10 cellular contexts compared by ENCODE assay signal in genomic region chr3:140499114-140499757, GRCh38.
A peak's percentile ranks its signal among the peaks of the same experiment; 100 is the strongest.
DNase-seq lines count a peak whose midpoint lies in the region; ATAC-seq and TF ChIP-seq lines count a peak whose summit lies in the region.
"Had no signal": no experiment of that assay in that cellular context is flagged by ENCODE, and none has a peak within 500 bp of the region (broad histone marks: within the 10 kb centered on the region; RNA-seq: fewer than 3 reads in every experiment).

No MANE protein-coding gene starts in this region.

- in situ Hi-C loops in Panc1 (cut with HindIII; ENCODE audit: low pct_unique_long_range_greater_than_20kb, low sequenced_read_pairs), result no loop called here

- no peaks in the 10 kb centered on the region for H3K79me2 ChIP-seq in SK-N-SH (ENCODE audit: insufficient read depth)

- no peak overlapping the region for H3K9ac ChIP-seq in SK-N-SH
- H3K9ac ChIP-seq: BLaER1 treated with 17β-estradiol and CSF1 and Interleukin-3, amounts not matched to agents 10 nM and 100 nM had no signal

- 35% methylated on average over 1 of the region's 1 CpG for WGBS in SK-N-SH (ENCODE audit: low lambda C conversion rate)

- no peak for TF ChIP-seq CTCF in SK-N-SH (IDR thresholded peaks at IDR 0.05)
- TF ChIP-seq CTCF in Panc1 (IDR thresholded peaks at IDR 0.05), result peak; percentile 61
- TF ChIP-seq CTCF in upper lobe of right lung (IDR thresholded peaks at IDR 0.05), result peak; percentile 41

- no peaks in the 10 kb centered on the region for H3K4me1 ChIP-seq in SK-N-SH (ENCODE audit: control insufficient read depth in 1 of 2, insufficient read depth in 2 of 2, low read depth in 1 of 2, low read length in 1 of 2)
- no peaks in the 10 kb centered on the region for H3K4me1 ChIP-seq in Panc1 (ENCODE audit: control insufficient read depth, insufficient read depth, low read length)
- peaks cover 5% of the 10 kb centered on the region for H3K4me1 ChIP-seq in upper lobe of right lung

- H2AFZ ChIP-seq in SK-N-SH (ENCODE audit: low read depth), result no peak overlapping the region

- H3K4me3 ChIP-seq in SK-N-SH (ENCODE audit: low read depth in 2 of 2, low read length in 1 of 2) (no peak overlapping the region), Panc1 (ENCODE audit: low read depth in 2 of 2, low read length in 2 of 2) (no peak overlapping the region), upper lobe of right lung (no peak overlapping the region)
- H3K4me3 ChIP-seq: BLaER1 treated with 17β-estradiol and CSF1 and Interleukin-3, amounts not matched to agents 10 nM and 100 nM had no signal

- POLR2A ChIA-PET in SK-N-SH (lab: Yijun Ruan, JAX) (no interaction called here), Panc1 (lab: Charles Lee) (no interaction called here)

- H3K27me3 ChIP-seq in SK-N-SH (ENCODE audit: insufficient read depth) (no peaks in the 10 kb centered on the region), Panc1 (ENCODE audit: control insufficient read depth, insufficient read depth, low read length) (no peaks in the 10 kb centered on the region; the same call in 1 of the 2 replicates), upper lobe of right lung (no peaks in the 10 kb centered on the region)
- H3K27me3 ChIP-seq: BLaER1 treated with 17β-estradiol and CSF1 and Interleukin-3, amounts not matched to agents 10 nM and 100 nM had no signal

- H3K9me2 ChIP-seq in SK-N-SH, result no peaks in the 10 kb centered on the region

- BruUV-seq in Panc1 (replicated peaks; lab: Mats Ljungman, UMichigan), result no TSS peak

- H3K4me2 ChIP-seq in SK-N-SH, result no peak overlapping the region
- H3K4me2 ChIP-seq: BLaER1 treated with 17β-estradiol and CSF1 and Interleukin-3, amounts not matched to agents 10 nM and 100 nM had no signal

- H4K20me1 ChIP-seq in SK-N-SH (ENCODE audit: insufficient read depth), result no peaks in the 10 kb centered on the region
- H4K20me1 ChIP-seq: BLaER1 treated with 17β-estradiol and CSF1 and Interleukin-3, amounts not matched to agents 10 nM and 100 nM had no signal

- intact Hi-C loops in Panc1 (cut with micrococcal nuclease; ENCODE audit: unreplicated experiment) (no loop called here), upper lobe of right lung (cut with DNase I) (no loop called here)

- ATAC-seq in SK-N-SH treated with all-trans-retinoic acid at 6 μM for 48 hours, result no peak
- no peak for ATAC-seq in Panc1
- ATAC-seq in upper lobe of right lung, result peak; percentile 55
- ATAC-seq in GM19452 (IDR thresholded peaks at IDR 0.05; ENCODE audit: unreplicated experiment), result no peak

- H3K9me3 ChIP-seq in SK-N-SH (no peaks in the 10 kb centered on the region; the same call in 1 of the 2 replicates), Panc1 (ENCODE audit: control insufficient read depth, insufficient read depth, low read depth, low read length) (no peaks in the 10 kb centered on the region), upper lobe of right lung (no peaks in the 10 kb centered on the region)
- H3K9me3 ChIP-seq: BLaER1 treated with 17β-estradiol and CSF1 and Interleukin-3, amounts not matched to agents 10 nM and 100 nM had no signal

- no peak overlapping the region for H3K27ac ChIP-seq in SK-N-SH (ENCODE audit: low read depth in 2 of 2, low read length in 1 of 2)
- H3K27ac ChIP-seq in Panc1 (ENCODE audit: low read length), result no peak overlapping the region
- no peak overlapping the region for H3K27ac ChIP-seq in upper lobe of right lung
- H3K27ac ChIP-seq: BLaER1 treated with 17β-estradiol and CSF1 and Interleukin-3, amounts not matched to agents 10 nM and 100 nM had no signal

- CTCF ChIA-PET in SK-N-SH (lab: Yijun Ruan, JAX) (interaction anchor here (0.5 to 3.9 kb wide), 22 partner anchors 9 to 838 kb away, joined by 3 to 20 read pairs (median 4); partner anchors contain the start of gene CLSTN2), Panc1 (lab: Charles Lee) (interaction anchor here (0.7 kb wide), 1 partner anchor 26 kb away, joined by 7 read pairs; no protein-coding TSS in a partner anchor)

- TF ChIP-seq EP300 in SK-N-SH (IDR thresholded peaks at IDR 0.05; ENCODE audit: borderline replicate concordance in 1 of 2, low read depth in 1 of 2, low read length in 1 of 2), result no peak

- H3K36me3 ChIP-seq in SK-N-SH (replicated peaks in 1 of 2; ENCODE audit: control insufficient read depth in 1 of 2, insufficient read depth in 2 of 2, low read length in 1 of 2), result no peaks in the 10 kb centered on the region
- no peaks in the 10 kb centered on the region for H3K36me3 ChIP-seq in Panc1 (ENCODE audit: control insufficient read depth, insufficient read depth, low read length)
- no peaks in the 10 kb centered on the region for H3K36me3 ChIP-seq in upper lobe of right lung
- H3K36me3 ChIP-seq: BLaER1 treated with 17β-estradiol and CSF1 and Interleukin-3, amounts not matched to agents 10 nM and 100 nM had no signal

- H3F3A ChIP-seq in SK-N-SH (replicated peaks; ENCODE audit: insufficient read depth), result no peaks in the 10 kb centered on the region

- DNase-seq in SK-N-SH (peak; percentile 19), Panc1 (ENCODE audit: low read depth, low spot score) (no peak), globus pallidus (ENCODE audit: low spot score) (peak; percentile 11), upper lobe of right lung (no peak), A172 (ENCODE audit: low spot score) (no peak), activated gamma-delta T cell treated with Interleukin-2 at 50 U/mL for 16 hours (no peak)
- DNase-seq: activated naive CD4-positive, alpha-beta T cell treated with anti-CD3 and anti-CD28 coated beads, Interleukin-2, amount 50 U/mL, for 16 hours had no signal

- peak; percentile 79 for TF ChIP-seq RAD21 in SK-N-SH (IDR thresholded peaks at IDR 0.05; ENCODE audit: low read length)

TF ChIP-seq in SK-N-SH, 30 proteins besides CTCF, POLR2A, EP300 and RAD21:
- TF ChIP-seq SMC3 (IDR thresholded peaks at IDR 0.05; ENCODE audit: low read depth, low read length), result peak; percentile 34; the same call in 1 of the 2 replicates
- TF ChIP-seq SIN3A (IDR thresholded peaks at IDR 0.05; ENCODE audit: borderline replicate concordance, low read depth, low read length), result no peak
- no peak for TF ChIP-seq USF1 (IDR thresholded peaks at IDR 0.05; ENCODE audit: borderline replicate concordance, low read depth)
- no peak for TF ChIP-seq RXRA (IDR thresholded peaks at IDR 0.05; ENCODE audit: borderline replicate concordance, low read depth)
TF ChIP-seq in SK-N-SH: peak in this region for 1.

TF ChIP-seq in SK-N-SH treated with all-trans-retinoic acid at 6 μM for 48 hours, 23 proteins besides CTCF, POLR2A, EP300 and RAD21:
- no peak for TF ChIP-seq RARB (CRISPR knock-in tag; IDR thresholded peaks at IDR 0.05)
- no peak for TF ChIP-seq ISL1 (CRISPR knock-in tag; IDR thresholded peaks at IDR 0.05)
- TF ChIP-seq CREB5 (CRISPR knock-in tag; IDR thresholded peaks at IDR 0.05; ENCODE audit: low read depth), result no peak
- TF ChIP-seq PATZ1 (CRISPR knock-in tag; IDR thresholded peaks at IDR 0.05; ENCODE audit: borderline replicate concordance), result no peak

Comparison
In these comparisons a context has a peak if more than half of its experiments do, and no peak if none do; other contexts are left out.
1. DNase-seq: peak in SK-N-SH (single experiment) and globus pallidus (single experiment); none in Panc1 (single experiment), upper lobe of right lung (single experiment), A172 (single experiment) and activated gamma-delta T cell treated with Interleukin-2 at 50 U/mL for 16 hours (single experiment).